ENCODE assay signal across 8 cellular contexts in genomic region chr1:109201123-109201703, GRCh38. TPM values are rescaled to one million over a fixed set of nuclear protein-coding genes. Genes with fewer than 3 reads are reported as not detected.
DNase-seq lines count a peak whose midpoint lies in the region; ATAC-seq and TF ChIP-seq lines count a peak whose summit lies in the region.

No MANE protein-coding gene starts in this region.

- H3K4me3 ChIP-seq in body of pancreas, result no peak overlapping the region

- no peaks in the 10 kb centered on the region for H3K27me3 ChIP-seq in body of pancreas

- DNase-seq in D341Med (ENCODE audit: low spot score), result peak; percentile 75
- DNase-seq in HPDE6-E6E7 (ENCODE audit: extremely low spot score), result peak; percentile 90
- peak; percentile 7 for DNase-seq in SKM-1 (lab: John Stamatoyannopoulos, UW; ENCODE audit: unreplicated experiment)
- DNase-seq in body of pancreas, result peak in 2 of 4 donors; percentile 44 to 47
- peak; percentile 87 for DNase-seq in kidney tubule cell (ENCODE audit: low spot score)
- peak; percentile 19 for DNase-seq in stimulated activated CD8-positive, alpha-beta memory T cell treated with anti-CD3 and anti-CD28 coated beads, Interleukin-15, amount 100 ng/mL, for 24 hours (ENCODE audit: low read depth)

- intact Hi-C loops in body of pancreas (cut with DNase I), result no loop called here

- ATAC-seq in body of pancreas, result no peak
- no peak for ATAC-seq in HG02870 (IDR thresholded peaks at IDR 0.05; ENCODE audit: unreplicated experiment)
- no peak for ATAC-seq in HG03280 (IDR thresholded peaks at IDR 0.05; ENCODE audit: unreplicated experiment)

- no peaks in the 10 kb centered on the region for H3K9me3 ChIP-seq in body of pancreas

- H3K27ac ChIP-seq in body of pancreas, result no peak overlapping the region

- peaks cover 0 to 3% of the 10 kb centered on the region in 2 donors for H3K36me3 ChIP-seq in body of pancreas (replicated peaks in 1 of 2; ENCODE audit: insufficient read depth in 1 of 2, low read depth in 2 of 2)

- TF ChIP-seq CTCF in body of pancreas (IDR thresholded peaks at IDR 0.05), result peak in 6 of 7 experiments; percentile 15 to 32 (median 27)

- H3K4me1 ChIP-seq in body of pancreas, result peaks cover 12% of the 10 kb centered on the region

- TF ChIP-seq POLR2A in body of pancreas (IDR thresholded peaks at IDR 0.05), result no peak

- WGBS in body of pancreas, 2 donors, result 81 to 91% methylated on average over 2 of the region's 2 CpGs

RNA-seq across cellular contexts. Expression of gene SARS1, which starts 12.5 kb away (rescaled TPM):
- total RNA-seq in body of pancreas, result 100 to 1,000 TPM in 1 of 2 donors, 10 to 100 TPM in 1; 65.3 to 123 TPM

RNA-seq across cellular contexts. Expression of gene CELSR2, which starts 48.1 kb away (rescaled TPM):
- total RNA-seq in body of pancreas, result 1 to 10 TPM; 7.3 to 7.5 TPM
